ENCODE assay signal across 12 cellular contexts in the genomic region with DNA sequence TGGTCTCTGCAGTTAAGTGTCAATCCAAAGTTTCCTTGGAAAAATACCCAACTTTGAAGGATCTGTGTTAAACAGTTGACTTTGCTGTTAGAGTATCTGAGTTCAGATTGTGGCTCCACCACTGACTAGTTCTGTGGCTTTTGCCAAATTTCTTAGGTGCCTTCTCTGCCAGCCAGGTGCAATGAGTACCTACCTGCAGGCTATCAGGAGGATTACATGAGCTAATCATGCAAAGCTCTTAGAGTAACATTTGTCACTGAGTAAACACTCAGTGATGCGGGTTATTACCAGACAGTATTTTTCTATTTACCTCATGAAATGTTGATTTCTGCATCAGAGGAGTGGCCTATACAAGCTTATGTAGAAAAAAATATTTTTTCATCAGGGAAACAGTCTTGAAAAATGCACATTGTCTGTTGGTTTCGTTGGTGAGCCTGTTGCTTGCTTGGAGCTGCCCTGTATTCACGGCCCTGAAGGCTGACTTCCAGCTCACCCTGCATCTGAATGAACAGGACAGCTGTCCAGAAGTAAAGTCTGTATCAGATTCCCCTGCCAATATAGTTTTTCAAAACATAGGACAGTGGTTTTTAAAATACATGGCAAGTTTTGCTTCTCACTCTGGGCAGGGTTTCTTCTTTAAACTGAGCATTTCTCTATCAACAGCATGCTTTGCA.
DNase-seq lines count a peak whose midpoint lies in the region; TF ChIP-seq lines count a peak whose summit lies in the region.
"Had no signal": no experiment of that assay in that cellular context is flagged by ENCODE, and none has a peak within 500 bp of the region (broad histone marks: within the 10 kb centered on the region; RNA-seq: fewer than 3 reads in every experiment).

No MANE protein-coding gene starts in this region.

- no peaks in the 10 kb centered on the region for H3K4me1 Mint-ChIP-seq in endodermal cell
- no peaks in the 10 kb centered on the region for H3K4me1 Mint-ChIP-seq in endothelial cell (ENCODE audit: unreplicated experiment)
- H3K4me1 Mint-ChIP-seq: central memory CD8-positive, alpha-beta T cell had no signal

- TF ChIP-seq CTCF in C4-2B (conservative IDR thresholded peaks at IDR 0.05) (no peak), astrocyte of the cerebellum (IDR thresholded peaks at IDR 0.05; ENCODE audit: low read depth, low read length, missing control alignments) (no peak), kidney epithelial cell (IDR thresholded peaks at IDR 0.05; ENCODE audit: insufficient read depth, low read length, poor library complexity, severe bottlenecking) (no peak), endodermal cell (conservative IDR thresholded peaks at IDR 0.05) (no peak), endothelial cell (IDR thresholded peaks at IDR 0.05; ENCODE audit: unreplicated experiment) (no peak), ovary (IDR thresholded peaks at IDR 0.05) (no peak)

- intact Hi-C loops in ovary (cut with DNase I), result no loop called here

- H3K27me3 Mint-ChIP-seq in endodermal cell (ENCODE audit: insufficient read depth) (no peaks in the 10 kb centered on the region), endothelial cell (ENCODE audit: unreplicated experiment) (peaks cover 3% of the 10 kb centered on the region)

- peaks cover 16% of the 10 kb centered on the region for H3K9me3 ChIP-seq in MG63
- H3K9me3 ChIP-seq in endodermal cell (ENCODE audit: control insufficient read depth, low read length), result peaks cover 18% of the 10 kb centered on the region
- no peaks in the 10 kb centered on the region for H3K9me3 ChIP-seq in ovary

- 80 to 92% methylated on average over 3 of the region's 3 CpGs for WGBS in endodermal cell (ENCODE audit: insufficient coverage in 1 of 2, insufficient read length in 1 of 2), 2 experiments
- WGBS in ovary, 3 donors, result 78 to 86% (median 85%) methylated on average over 3 of the region's 3 CpGs

- no peak overlapping the region for H3K9ac ChIP-seq in endodermal cell (ENCODE audit: extremely low read depth, low read length, poor library complexity, severe bottlenecking)

- H3K27ac Mint-ChIP-seq in endodermal cell, result no peak overlapping the region
- no peak overlapping the region for H3K27ac Mint-ChIP-seq in endothelial cell (ENCODE audit: unreplicated experiment)

- TF ChIP-seq POLR2A in ovary (IDR thresholded peaks at IDR 0.05), result no peak

- H3K4me1 ChIP-seq in endodermal cell (ENCODE audit: control insufficient read depth, insufficient read depth, low read length) (no peaks in the 10 kb centered on the region), ovary (ENCODE audit: insufficient read depth) (no peaks in the 10 kb centered on the region)
- H3K4me1 ChIP-seq: spleen had no signal

- H3K36me3 Mint-ChIP-seq in endodermal cell (ENCODE audit: low read depth) (peaks cover 5% of the 10 kb centered on the region), endothelial cell (ENCODE audit: low read depth, unreplicated experiment) (peaks cover 7% of the 10 kb centered on the region)

- no peaks in the 10 kb centered on the region for H3K36me3 ChIP-seq in MG63
- H3K36me3 ChIP-seq in kidney epithelial cell (ENCODE audit: control insufficient read depth, insufficient read depth, low read length), result no peaks in the 10 kb centered on the region
- H3K36me3 ChIP-seq in endodermal cell (ENCODE audit: control insufficient read depth, insufficient read depth, low read length), result no peaks in the 10 kb centered on the region
- H3K36me3 ChIP-seq in ovary, result no peaks in the 10 kb centered on the region
- H3K36me3 ChIP-seq: spleen had no signal

- H3K4me3 Mint-ChIP-seq in endodermal cell, result no peak overlapping the region
- H3K4me3 Mint-ChIP-seq in endothelial cell (ENCODE audit: unreplicated experiment), result no peak overlapping the region
- H3K4me3 Mint-ChIP-seq: central memory CD8-positive, alpha-beta T cell had no signal

- in situ Hi-C loops in astrocyte of the cerebellum (cut with HindIII; ENCODE audit: low sequenced_read_pairs), result no loop called here

- TF ChIP-seq EP300 in ovary (IDR thresholded peaks at IDR 0.05), result no peak

- DNase-seq in MG63 (peak; percentile 43), astrocyte of the cerebellum (ENCODE audit: low read depth) (peak; percentile 12), kidney epithelial cell (ENCODE audit: low read depth) (peak; percentile 10), endodermal cell (no peak), amygdala (lab: John Stamatoyannopoulos, UW) (no peak), endothelial cell (ENCODE audit: low spot score) (no peak), ovary (no peak)
- DNase-seq: glutamatergic neuron, spleen, T-helper 2 cell had no signal

- H3K27ac ChIP-seq in C4-2B, result peak overlapping the region; percentile 42
- no peak overlapping the region for H3K27ac ChIP-seq in endodermal cell (ENCODE audit: low read depth, low read length)
- H3K27ac ChIP-seq in ovary, result no peak overlapping the region

- peaks cover 32% of the 10 kb centered on the region for H3K9me3 Mint-ChIP-seq in endodermal cell
- H3K9me3 Mint-ChIP-seq in endothelial cell (ENCODE audit: unreplicated experiment), result peaks cover 11% of the 10 kb centered on the region

- H3K4me3 ChIP-seq in MG63, result no peak overlapping the region
- H3K4me3 ChIP-seq in astrocyte of the cerebellum (ENCODE audit: low read depth, low read length), result no peak overlapping the region
- H3K4me3 ChIP-seq in kidney epithelial cell (ENCODE audit: low read depth, low read length), result no peak overlapping the region
- no peak overlapping the region for H3K4me3 ChIP-seq in endodermal cell (ENCODE audit: low read length)
- H3K4me3 ChIP-seq in ovary, result no peak overlapping the region
- H3K4me3 ChIP-seq: spleen had no signal

- H3K27me3 ChIP-seq in MG63, result no peaks in the 10 kb centered on the region
- no peaks in the 10 kb centered on the region for H3K27me3 ChIP-seq in kidney epithelial cell (ENCODE audit: control insufficient read depth, insufficient read depth, low read length)
- no peaks in the 10 kb centered on the region for H3K27me3 ChIP-seq in endodermal cell (ENCODE audit: control insufficient read depth, insufficient read depth, low read length, poor library complexity, severe bottlenecking)
- no peaks in the 10 kb centered on the region for H3K27me3 ChIP-seq in ovary
- H3K27me3 ChIP-seq: spleen had no signal

Comparison
In these comparisons a context has a peak if more than half of its experiments do, and no peak if none do; other contexts are left out.
1. DNase-seq: peak in MG63 (single experiment), astrocyte of the cerebellum (single experiment) and kidney epithelial cell (single experiment); none in endodermal cell (single experiment), amygdala (0 of 56), endothelial cell (single experiment) and ovary (0 of 5).